ENCODE assay signal across 7 cellular contexts in the genomic region with DNA sequence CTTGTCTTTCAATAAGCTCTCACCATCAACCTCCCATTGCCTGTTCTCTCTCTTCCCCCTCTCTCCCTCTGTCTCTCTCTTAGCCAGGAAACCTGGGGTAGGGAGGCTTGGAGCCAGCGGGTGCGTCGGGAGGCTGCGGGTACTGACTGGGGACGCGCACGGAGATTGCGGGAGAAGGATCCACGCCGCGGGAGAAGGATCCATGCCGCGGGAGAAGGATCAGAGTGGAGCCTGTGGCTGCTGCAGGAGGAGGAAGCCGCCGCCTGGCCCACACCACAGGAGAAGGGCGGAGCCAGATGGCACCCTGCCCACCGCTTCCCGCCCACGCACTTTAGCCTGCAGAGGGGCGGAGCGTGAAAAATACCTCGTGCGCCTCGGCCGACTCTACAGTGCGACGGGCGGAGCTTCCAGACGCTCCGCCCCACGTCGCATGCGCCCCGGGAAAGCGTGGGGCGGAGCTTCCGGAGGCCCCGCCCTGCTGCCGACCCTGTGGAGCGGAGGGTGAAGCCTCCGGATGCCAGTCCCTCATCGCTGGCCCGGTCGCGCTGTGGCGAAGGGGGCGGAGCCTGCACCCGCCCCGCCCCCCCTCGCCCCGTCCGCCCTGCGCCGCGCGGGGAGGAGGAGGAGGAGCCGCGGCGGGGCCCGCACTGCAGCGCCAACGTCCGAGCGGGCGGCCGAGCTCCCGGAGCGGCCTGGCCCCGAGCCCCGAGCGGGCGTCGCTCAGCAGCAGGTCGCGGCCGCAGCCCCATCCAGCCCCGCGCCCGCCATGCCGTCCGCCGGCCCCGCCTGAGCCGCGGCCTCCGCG.
DNase-seq lines count a peak whose midpoint lies in the region; ATAC-seq and TF ChIP-seq lines count a peak whose summit lies in the region.
"Not testable (repeated sequence)": the region's sequence is repeated elsewhere in the genome, so short reads cannot be mapped to it uniquely, and the experiment has no call there.

No MANE protein-coding gene starts in this region.

- not testable (repeated sequence) for H3K27ac Mint-ChIP-seq in WTC11

- H3K4me3 Mint-ChIP-seq in WTC11, result not testable (repeated sequence)

- H3K4me1 ChIP-seq in body of pancreas, left lung: not testable (repeated sequence)

- not testable (repeated sequence) for H3K4me3 ChIP-seq in body of pancreas, left lung

- H3K27ac ChIP-seq in body of pancreas, left lung: not testable (repeated sequence)

- POLR2A ChIA-PET in WTC11 (lab: Charles Lee), result not testable (repeated sequence)

- intact Hi-C loops in body of pancreas (cut with DNase I); left lung (cut with DNase I); sciatic nerve (cut with DNase I): not testable (repeated sequence)

- ATAC-seq in GM18909 (IDR thresholded peaks at IDR 0.05; ENCODE audit: poor library complexity, unreplicated experiment), result peak; percentile 59
- ATAC-seq in HG02610 (IDR thresholded peaks at IDR 0.05; ENCODE audit: unreplicated experiment), result peak; percentile 57
- ATAC-seq in HG03354 (IDR thresholded peaks at IDR 0.05; ENCODE audit: poor library complexity, severe bottlenecking, unreplicated experiment), result peak; percentile 64
- peak; percentile 83 for ATAC-seq in WTC11
- peak; percentile 94 for ATAC-seq in body of pancreas
- ATAC-seq in left lung, result peak; percentile 94
- peak; percentile 96 for ATAC-seq in sciatic nerve

- H3K27me3 ChIP-seq in body of pancreas, left lung: not testable (repeated sequence)

- H3K27me3 Mint-ChIP-seq in WTC11 (ENCODE audit: low read depth), result not testable (repeated sequence)

- not testable (repeated sequence) for H3K36me3 ChIP-seq in body of pancreas (replicated peaks in 1 of 2; ENCODE audit: insufficient read depth in 1 of 2, low read depth in 2 of 2); left lung

- TF ChIP-seq CTCF in WTC11 (IDR thresholded peaks at IDR 0.05); body of pancreas (IDR thresholded peaks at IDR 0.05); left lung (IDR thresholded peaks at IDR 0.05): not testable (repeated sequence)

- not testable (repeated sequence) for H3K4me1 Mint-ChIP-seq in WTC11

- not testable (repeated sequence) for TF ChIP-seq POLR2A in body of pancreas (IDR thresholded peaks at IDR 0.05)

- not testable (repeated sequence) for H3K36me3 Mint-ChIP-seq in WTC11

- not testable (repeated sequence) for H3K9me3 Mint-ChIP-seq in WTC11

- DNase-seq in WTC11 (ENCODE audit: low spot score); body of pancreas; left lung; sciatic nerve (ENCODE audit: low spot score): not testable (repeated sequence)

- CTCF ChIA-PET in WTC11 (lab: Charles Lee), result not testable (repeated sequence)

- H3K9me3 ChIP-seq in body of pancreas, left lung: not testable (repeated sequence)

- no CpG with 5 or more reads among the region's 87 CpGs for WGBS in body of pancreas, 2 donors
